In genomic region chr1:15603050-15603965, GRCh38 we compare ENCODE assay signal across 1 cellular context.
A peak's percentile ranks its signal among the peaks of the same experiment; 100 is the strongest.
TF ChIP-seq lines count a peak whose summit lies in the region.

No MANE protein-coding gene starts in this region.

TF ChIP-seq in HepG2, 621 proteins besides CTCF, POLR2A, EP300 and RAD21 (continued from another document):
- TF ChIP-seq, protein P1, sequence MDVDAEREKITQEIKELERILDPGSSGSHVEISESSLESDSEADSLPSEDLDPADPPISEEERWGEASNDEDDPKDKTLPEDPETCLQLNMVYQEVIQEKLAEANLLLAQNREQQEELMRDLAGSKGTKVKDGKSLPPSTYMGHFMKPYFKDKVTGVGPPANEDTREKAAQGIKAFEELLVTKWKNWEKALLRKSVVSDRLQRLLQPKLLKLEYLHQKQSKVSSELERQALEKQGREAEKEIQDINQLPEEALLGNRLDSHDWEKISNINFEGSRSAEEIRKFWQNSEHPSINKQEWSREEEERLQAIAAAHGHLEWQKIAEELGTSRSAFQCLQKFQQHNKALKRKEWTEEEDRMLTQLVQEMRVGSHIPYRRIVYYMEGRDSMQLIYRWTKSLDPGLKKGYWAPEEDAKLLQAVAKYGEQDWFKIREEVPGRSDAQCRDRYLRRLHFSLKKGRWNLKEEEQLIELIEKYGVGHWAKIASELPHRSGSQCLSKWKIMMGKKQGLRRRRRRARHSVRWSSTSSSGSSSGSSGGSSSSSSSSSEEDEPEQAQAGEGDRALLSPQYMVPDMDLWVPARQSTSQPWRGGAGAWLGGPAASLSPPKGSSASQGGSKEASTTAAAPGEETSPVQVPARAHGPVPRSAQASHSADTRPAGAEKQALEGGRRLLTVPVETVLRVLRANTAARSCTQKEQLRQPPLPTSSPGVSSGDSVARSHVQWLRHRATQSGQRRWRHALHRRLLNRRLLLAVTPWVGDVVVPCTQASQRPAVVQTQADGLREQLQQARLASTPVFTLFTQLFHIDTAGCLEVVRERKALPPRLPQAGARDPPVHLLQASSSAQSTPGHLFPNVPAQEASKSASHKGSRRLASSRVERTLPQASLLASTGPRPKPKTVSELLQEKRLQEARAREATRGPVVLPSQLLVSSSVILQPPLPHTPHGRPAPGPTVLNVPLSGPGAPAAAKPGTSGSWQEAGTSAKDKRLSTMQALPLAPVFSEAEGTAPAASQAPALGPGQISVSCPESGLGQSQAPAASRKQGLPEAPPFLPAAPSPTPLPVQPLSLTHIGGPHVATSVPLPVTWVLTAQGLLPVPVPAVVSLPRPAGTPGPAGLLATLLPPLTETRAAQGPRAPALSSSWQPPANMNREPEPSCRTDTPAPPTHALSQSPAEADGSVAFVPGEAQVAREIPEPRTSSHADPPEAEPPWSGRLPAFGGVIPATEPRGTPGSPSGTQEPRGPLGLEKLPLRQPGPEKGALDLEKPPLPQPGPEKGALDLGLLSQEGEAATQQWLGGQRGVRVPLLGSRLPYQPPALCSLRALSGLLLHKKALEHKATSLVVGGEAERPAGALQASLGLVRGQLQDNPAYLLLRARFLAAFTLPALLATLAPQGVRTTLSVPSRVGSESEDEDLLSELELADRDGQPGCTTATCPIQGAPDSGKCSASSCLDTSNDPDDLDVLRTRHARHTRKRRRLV (CRISPR knock-in tag; IDR thresholded peaks at IDR 0.05) = no peak
- TF ChIP-seq ZBTB25 (CRISPR knock-in tag; IDR thresholded peaks at IDR 0.05) (peak; percentile 75), SYNCRIP (IDR thresholded peaks at IDR 0.05; ENCODE audit: insufficient read depth, low read depth, low read length) (no peak), ZNF136 (CRISPR knock-in tag; IDR thresholded peaks at IDR 0.05; ENCODE audit: low read depth) (peak; percentile 83; the same call in 1 of the 2 replicates), CEBPB (IDR thresholded peaks at IDR 0.05; ENCODE audit: borderline replicate concordance, low read depth, low read length) (peak; percentile 83; the same call in 1 of the 2 replicates), ZNF563 (CRISPR knock-in tag; IDR thresholded peaks at IDR 0.05) (peak; percentile 90; the same call in 1 of the 2 replicates), GLI4 (CRISPR knock-in tag; IDR thresholded peaks at IDR 0.05; ENCODE audit: borderline replicate concordance) (peak; percentile 80), YEATS2 (CRISPR knock-in tag; IDR thresholded peaks at IDR 0.05; ENCODE audit: borderline replicate concordance) (peak; percentile 77), ZNF207 (IDR thresholded peaks at IDR 0.05; ENCODE audit: borderline replicate concordance) (no peak), ZNF30 (CRISPR knock-in tag; IDR thresholded peaks at IDR 0.05) (peak; percentile 54; the same call in 1 of the 2 replicates), NFIB (CRISPR knock-in tag; IDR thresholded peaks at IDR 0.05; ENCODE audit: borderline replicate concordance) (no peak), ZNF660 (CRISPR knock-in tag; IDR thresholded peaks at IDR 0.05; ENCODE audit: borderline replicate concordance, low read depth) (no peak), CENPT (CRISPR knock-in tag; IDR thresholded peaks at IDR 0.05; ENCODE audit: low read depth) (no peak; the same call in 1 of the 2 replicates), HIVEP1 (CRISPR knock-in tag; IDR thresholded peaks at IDR 0.05) (0 out of 2 replicates have a peak, but pooled peaks have one; percentile 50), MXI1 (IDR thresholded peaks at IDR 0.05; ENCODE audit: borderline replicate concordance, low read depth, low read length) (peak; percentile 84; the same call in 2 of the 3 replicates), ZNF337 (CRISPR knock-in tag; IDR thresholded peaks at IDR 0.05; ENCODE audit: borderline replicate concordance, low read depth) (peak; percentile 89; the same call in 1 of the 2 replicates), NFE2L2 (IDR thresholded peaks at IDR 0.05; ENCODE audit: low read length) (no peak), SOX6 (IDR thresholded peaks at IDR 0.05) (no peak), SOX6 (CRISPR knock-in tag; IDR thresholded peaks at IDR 0.05) (no peak; the same call in 1 of the 2 replicates), NFE2L1 (CRISPR knock-in tag; IDR thresholded peaks at IDR 0.05; ENCODE audit: borderline replicate concordance) (no peak), RXRB (CRISPR knock-in tag; IDR thresholded peaks at IDR 0.05; ENCODE audit: borderline replicate concordance) (peak; percentile 34; the same call in 1 of the 2 replicates), FOXA1 (IDR thresholded peaks at IDR 0.05) (no peak), FOXA1 (CRISPR knock-in tag; IDR thresholded peaks at IDR 0.05) (no peak; the same call in 1 of the 2 replicates), STAT6 (CRISPR knock-in tag; IDR thresholded peaks at IDR 0.05; ENCODE audit: borderline replicate concordance) (peak; percentile 94; the same call in 1 of the 2 replicates), STAT5B (CRISPR knock-in tag; IDR thresholded peaks at IDR 0.05) (0 out of 2 replicates have a peak, but pooled peaks have one; percentile 25), KDM1A (CRISPR knock-in tag; IDR thresholded peaks at IDR 0.05) (0 out of 2 replicates have a peak, but pooled peaks have one; percentile 6), TEAD2 (CRISPR knock-in tag; IDR thresholded peaks at IDR 0.05) (no peak; the same call in 1 of the 2 replicates), ELF4 (CRISPR knock-in tag; IDR thresholded peaks at IDR 0.05; ENCODE audit: borderline replicate concordance) (peak; percentile 73; the same call in 1 of the 2 replicates), DDIT3 (CRISPR knock-in tag; IDR thresholded peaks at IDR 0.05) (0 out of 2 replicates have a peak, but pooled peaks have one; percentile 28), KDM4B (CRISPR knock-in tag; IDR thresholded peaks at IDR 0.05) (0 out of 2 replicates have a peak, but pooled peaks have one; percentile 48)
- TF ChIP-seq, protein P2, sequence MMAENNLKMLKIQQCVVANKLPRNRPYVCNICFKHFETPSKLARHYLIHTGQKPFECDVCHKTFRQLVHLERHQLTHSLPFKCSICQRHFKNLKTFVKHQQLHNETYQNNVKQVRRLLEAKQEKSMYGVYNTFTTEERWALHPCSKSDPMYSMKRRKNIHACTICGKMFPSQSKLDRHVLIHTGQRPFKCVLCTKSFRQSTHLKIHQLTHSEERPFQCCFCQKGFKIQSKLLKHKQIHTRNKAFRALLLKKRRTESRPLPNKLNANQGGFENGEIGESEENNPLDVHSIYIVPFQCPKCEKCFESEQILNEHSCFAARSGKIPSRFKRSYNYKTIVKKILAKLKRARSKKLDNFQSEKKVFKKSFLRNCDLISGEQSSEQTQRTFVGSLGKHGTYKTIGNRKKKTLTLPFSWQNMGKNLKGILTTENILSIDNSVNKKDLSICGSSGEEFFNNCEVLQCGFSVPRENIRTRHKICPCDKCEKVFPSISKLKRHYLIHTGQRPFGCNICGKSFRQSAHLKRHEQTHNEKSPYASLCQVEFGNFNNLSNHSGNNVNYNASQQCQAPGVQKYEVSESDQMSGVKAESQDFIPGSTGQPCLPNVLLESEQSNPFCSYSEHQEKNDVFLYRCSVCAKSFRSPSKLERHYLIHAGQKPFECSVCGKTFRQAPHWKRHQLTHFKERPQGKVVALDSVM (CRISPR knock-in tag; IDR thresholded peaks at IDR 0.05) = peak; percentile 51; the same call in 1 of the 2 replicates
- TF ChIP-seq, protein P3, sequence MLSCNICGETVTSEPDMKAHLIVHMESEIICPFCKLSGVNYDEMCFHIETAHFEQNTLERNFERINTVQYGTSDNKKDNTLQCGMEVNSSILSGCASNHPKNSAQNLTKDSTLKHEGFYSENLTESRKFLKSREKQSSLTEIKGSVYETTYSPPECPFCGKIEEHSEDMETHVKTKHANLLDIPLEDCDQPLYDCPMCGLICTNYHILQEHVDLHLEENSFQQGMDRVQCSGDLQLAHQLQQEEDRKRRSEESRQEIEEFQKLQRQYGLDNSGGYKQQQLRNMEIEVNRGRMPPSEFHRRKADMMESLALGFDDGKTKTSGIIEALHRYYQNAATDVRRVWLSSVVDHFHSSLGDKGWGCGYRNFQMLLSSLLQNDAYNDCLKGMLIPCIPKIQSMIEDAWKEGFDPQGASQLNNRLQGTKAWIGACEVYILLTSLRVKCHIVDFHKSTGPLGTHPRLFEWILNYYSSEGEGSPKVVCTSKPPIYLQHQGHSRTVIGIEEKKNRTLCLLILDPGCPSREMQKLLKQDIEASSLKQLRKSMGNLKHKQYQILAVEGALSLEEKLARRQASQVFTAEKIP (CRISPR knock-in tag; IDR thresholded peaks at IDR 0.05; ENCODE audit: borderline replicate concordance) = no peak
- TF ChIP-seq, protein P4, sequence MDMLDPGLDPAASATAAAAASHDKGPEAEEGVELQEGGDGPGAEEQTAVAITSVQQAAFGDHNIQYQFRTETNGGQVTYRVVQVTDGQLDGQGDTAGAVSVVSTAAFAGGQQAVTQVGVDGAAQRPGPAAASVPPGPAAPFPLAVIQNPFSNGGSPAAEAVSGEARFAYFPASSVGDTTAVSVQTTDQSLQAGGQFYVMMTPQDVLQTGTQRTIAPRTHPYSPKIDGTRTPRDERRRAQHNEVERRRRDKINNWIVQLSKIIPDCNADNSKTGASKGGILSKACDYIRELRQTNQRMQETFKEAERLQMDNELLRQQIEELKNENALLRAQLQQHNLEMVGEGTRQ (IDR thresholded peaks at IDR 0.05; ENCODE audit: low read depth, low read length) = peak; percentile 100
- TF ChIP-seq, protein P4 (CRISPR knock-in tag; IDR thresholded peaks at IDR 0.05; ENCODE audit: borderline replicate concordance) = peak; percentile 100; the same call in 1 of the 2 replicates
- TF ChIP-seq, protein P5, sequence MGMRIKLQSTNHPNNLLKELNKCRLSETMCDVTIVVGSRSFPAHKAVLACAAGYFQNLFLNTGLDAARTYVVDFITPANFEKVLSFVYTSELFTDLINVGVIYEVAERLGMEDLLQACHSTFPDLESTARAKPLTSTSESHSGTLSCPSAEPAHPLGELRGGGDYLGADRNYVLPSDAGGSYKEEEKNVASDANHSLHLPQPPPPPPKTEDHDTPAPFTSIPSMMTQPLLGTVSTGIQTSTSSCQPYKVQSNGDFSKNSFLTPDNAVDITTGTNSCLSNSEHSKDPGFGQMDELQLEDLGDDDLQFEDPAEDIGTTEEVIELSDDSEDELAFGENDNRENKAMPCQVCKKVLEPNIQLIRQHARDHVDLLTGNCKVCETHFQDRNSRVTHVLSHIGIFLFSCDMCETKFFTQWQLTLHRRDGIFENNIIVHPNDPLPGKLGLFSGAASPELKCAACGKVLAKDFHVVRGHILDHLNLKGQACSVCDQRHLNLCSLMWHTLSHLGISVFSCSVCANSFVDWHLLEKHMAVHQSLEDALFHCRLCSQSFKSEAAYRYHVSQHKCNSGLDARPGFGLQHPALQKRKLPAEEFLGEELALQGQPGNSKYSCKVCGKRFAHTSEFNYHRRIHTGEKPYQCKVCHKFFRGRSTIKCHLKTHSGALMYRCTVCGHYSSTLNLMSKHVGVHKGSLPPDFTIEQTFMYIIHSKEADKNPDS (CRISPR knock-in tag; IDR thresholded peaks at IDR 0.05) = no peak; the same call in none of the 2 replicates
- TF ChIP-seq, protein P6, sequence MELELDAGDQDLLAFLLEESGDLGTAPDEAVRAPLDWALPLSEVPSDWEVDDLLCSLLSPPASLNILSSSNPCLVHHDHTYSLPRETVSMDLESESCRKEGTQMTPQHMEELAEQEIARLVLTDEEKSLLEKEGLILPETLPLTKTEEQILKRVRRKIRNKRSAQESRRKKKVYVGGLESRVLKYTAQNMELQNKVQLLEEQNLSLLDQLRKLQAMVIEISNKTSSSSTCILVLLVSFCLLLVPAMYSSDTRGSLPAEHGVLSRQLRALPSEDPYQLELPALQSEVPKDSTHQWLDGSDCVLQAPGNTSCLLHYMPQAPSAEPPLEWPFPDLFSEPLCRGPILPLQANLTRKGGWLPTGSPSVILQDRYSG (CRISPR knock-in tag; IDR thresholded peaks at IDR 0.05) = no peak; the same call in 1 of the 2 replicates
TF ChIP-seq in HepG2: peak in this region for 319.
